14 cellular contexts compared by ENCODE assay signal in the genomic region with DNA sequence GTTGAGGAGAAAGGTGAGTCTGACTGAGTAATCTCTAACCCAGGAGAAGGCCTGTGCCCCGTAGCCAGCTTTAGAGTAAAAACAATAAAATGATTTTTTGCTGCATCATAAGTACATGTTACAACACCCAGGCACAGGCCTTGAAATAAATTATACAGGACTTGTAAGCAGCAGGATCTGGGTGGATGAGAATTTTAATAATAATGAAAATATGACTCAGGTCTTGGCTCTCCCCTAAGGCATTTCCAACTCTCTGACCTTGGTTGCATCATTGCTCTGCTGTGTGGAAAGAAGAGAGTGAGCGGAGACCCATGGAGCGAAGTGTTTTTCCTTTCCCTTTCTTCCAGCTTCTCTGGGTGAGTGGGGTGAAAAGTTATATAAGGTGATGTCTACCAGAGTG. TPM values are rescaled to one million over a fixed set of nuclear protein-coding genes. Genes with fewer than 3 reads are reported as not detected.
DNase-seq lines count a peak whose midpoint lies in the region; ATAC-seq, FAIRE-seq and TF ChIP-seq lines count a peak whose summit lies in the region.
"Had no signal": no experiment of that assay in that cellular context is flagged by ENCODE, and none has a peak within 500 bp of the region (broad histone marks: within the 10 kb centered on the region; RNA-seq: fewer than 3 reads in every experiment).

No MANE protein-coding gene starts in this region.

- CTCF ChIA-PET in A549 (lab: Yijun Ruan, JAX) = interaction anchor here (0.9 to 1.0 kb wide), 2 partner anchors 9 to 16 kb away, joined by 3 read pairs; no protein-coding TSS in a partner anchor

- H3K27ac ChIP-seq in A549 = peak overlapping the region; percentile 85 to 86
- peak overlapping the region in 1 of 2 donors; percentile 31 for H3K27ac ChIP-seq in lung (ENCODE audit: low read depth in 1 of 2, low read length in 1 of 2)

- H3K9me3 ChIP-seq in A549 = no peaks in the 10 kb centered on the region
- H3K9me3 ChIP-seq in lung (ENCODE audit: control insufficient read depth in 2 of 2, insufficient read depth in 1 of 2, low read length in 1 of 2) = no peaks in the 10 kb centered on the region

- TF ChIP-seq EP300 in A549 (IDR thresholded peaks at IDR 0.05) = peak; percentile 65 to 88; a peak in 3 of 5 replicates

- H3K27me3 Mint-ChIP-seq in chondrocyte (ENCODE audit: low read depth) = no peaks in the 10 kb centered on the region
- H3K27me3 Mint-ChIP-seq: T-helper 17 cell had no signal

- TF ChIP-seq CTCF in A549 (IDR thresholded peaks at IDR 0.05) (no peak), chondrocyte (IDR thresholded peaks at IDR 0.05) (no peak), lung (IDR thresholded peaks at IDR 0.05; ENCODE audit: control extremely low read depth, extremely low read depth) (no peak)

- POLR2A ChIA-PET in A549 (lab: Yijun Ruan, JAX) = interaction anchor here (1.3 to 1.4 kb wide), 2 partner anchors 45 to 193 kb away, joined by 7 to 9 read pairs; a partner anchor contains a TSS

- H3K27ac Mint-ChIP-seq in chondrocyte (ENCODE audit: unreplicated experiment) = peak overlapping the region; percentile 90
- H3K27ac Mint-ChIP-seq: CD8-positive, alpha-beta T cell; naive thymus-derived CD4-positive, alpha-beta T cell; T-helper 17 cell had no signal

- TF ChIP-seq POLR2A in A549 (IDR thresholded peaks at IDR 0.05; ENCODE audit: low read length) = no peak

- intact Hi-C loops in left colon (cut with DNase I, micrococcal nuclease) = loop anchor here in 1 of 2 donors (10.0 kb wide), 1 partner anchor 203 kb away; no protein-coding TSS in a partner anchor

- peak in 1 of 2 experiments; percentile 60; a peak in 4 of 5 replicates for TF ChIP-seq RAD21 in A549 (conservative IDR thresholded peaks at IDR 0.05 in 1 of 2, IDR thresholded peaks at IDR 0.05 in 1 of 2)

- DNase-seq in A549 (ENCODE audit: low read depth in 1 of 2, low spot score in 1 of 2) (peak; percentile 60 to 83), HS-5 (ENCODE audit: low read depth) (peak; percentile 92), chondrocyte (ENCODE audit: low spot score) (no peak), lung (ENCODE audit: low spot score) (no peak), left colon (no peak), T-helper 9 cell (no peak)
- DNase-seq: CD8-positive, alpha-beta T cell; GOT3; naive thymus-derived CD4-positive, alpha-beta T cell; NCI-H2227 treated with DMSO at 0.1 percent for 48 hours; T-helper 17 cell had no signal

- no peaks in the 10 kb centered on the region for H3K9me3 Mint-ChIP-seq in chondrocyte (ENCODE audit: low read depth)
- H3K9me3 Mint-ChIP-seq: CD8-positive, alpha-beta T cell; naive thymus-derived CD4-positive, alpha-beta T cell had no signal

- H3K36me3 Mint-ChIP-seq in chondrocyte (ENCODE audit: low read depth) = no peaks in the 10 kb centered on the region
- H3K36me3 Mint-ChIP-seq: CD8-positive, alpha-beta T cell; naive thymus-derived CD4-positive, alpha-beta T cell had no signal

- peaks cover 59% of the 10 kb centered on the region for H3K4me1 Mint-ChIP-seq in chondrocyte (ENCODE audit: low read depth)

- peak overlapping the region; percentile 62 for H3K4me2 ChIP-seq in A549

- H3K4me3 Mint-ChIP-seq in chondrocyte (ENCODE audit: unreplicated experiment) = peak overlapping the region; percentile 2
- H3K4me3 Mint-ChIP-seq: CD8-positive, alpha-beta T cell; naive thymus-derived CD4-positive, alpha-beta T cell; T-helper 17 cell had no signal

- H3K27me3 ChIP-seq in lung (ENCODE audit: control insufficient read depth, insufficient read depth) = no peaks in the 10 kb centered on the region

- H3K4me1 ChIP-seq in A549 (peaks cover 49% of the 10 kb centered on the region), lung (ENCODE audit: control insufficient read depth in 2 of 2, insufficient read depth in 2 of 2, low read length in 2 of 2) (no peaks in the 10 kb centered on the region)

- ATAC-seq in A549 (peak; percentile 72 to 88), lung (ENCODE audit: insufficient read depth, low FRiP score) (peak; percentile 14), left colon (no peak), HG03439 (IDR thresholded peaks at IDR 0.05; ENCODE audit: unreplicated experiment) (no peak), HG03045 (IDR thresholded peaks at IDR 0.05; ENCODE audit: unreplicated experiment) (no peak)
- ATAC-seq: CD8-positive, alpha-beta T cell; naive thymus-derived CD4-positive, alpha-beta T cell; T-helper 17 cell had no signal

- no peaks in the 10 kb centered on the region for H3K36me3 ChIP-seq in lung (ENCODE audit: control insufficient read depth in 2 of 2, insufficient read depth in 2 of 2, low read length in 2 of 2)

- whole genome bisulfite sequencing in A549 (ENCODE audit: missing lambda C conversion rate) = 33% methylated on average over 3 of the region's 3 CpGs
- WGBS in lung, 2 donors = 81 to 85% methylated on average over 3 of the region's 3 CpGs

- H3K4me3 ChIP-seq in A549 (no peak overlapping the region; the same call in 2 of the 3 replicates), lung (no peak overlapping the region)

- no peak for FAIRE-seq in A549 (lab: Jason Lieb, UNC)

TF ChIP-seq in A549, 52 proteins besides CTCF, POLR2A, EP300 and RAD21 (continues in another document):
- TF ChIP-seq, protein P1, sequence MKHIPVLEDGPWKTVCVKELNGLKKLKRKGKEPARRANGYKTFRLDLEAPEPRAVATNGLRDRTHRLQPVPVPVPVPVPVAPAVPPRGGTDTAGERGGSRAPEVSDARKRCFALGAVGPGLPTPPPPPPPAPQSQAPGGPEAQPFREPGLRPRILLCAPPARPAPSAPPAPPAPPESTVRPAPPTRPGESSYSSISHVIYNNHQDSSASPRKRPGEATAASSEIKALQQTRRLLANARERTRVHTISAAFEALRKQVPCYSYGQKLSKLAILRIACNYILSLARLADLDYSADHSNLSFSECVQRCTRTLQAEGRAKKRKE (CRISPR knock-in tag; IDR thresholded peaks at IDR 0.05; ENCODE audit: low read depth) = no peak
- no peak for TF ChIP-seq NFE2L2 (conservative IDR thresholded peaks at IDR 0.05; ENCODE audit: low read length)
- no peak for TF ChIP-seq PHF8 (IDR thresholded peaks at IDR 0.05; ENCODE audit: borderline replicate concordance, low read depth)
- no peak for TF ChIP-seq CBX8 (IDR thresholded peaks at IDR 0.05)
- no peak for TF ChIP-seq ZSCAN20 (CRISPR knock-in tag; IDR thresholded peaks at IDR 0.05)
- no peak for TF ChIP-seq NPAS2 (CRISPR knock-in tag; IDR thresholded peaks at IDR 0.05; ENCODE audit: borderline replicate concordance)
- TF ChIP-seq EHMT2 (IDR thresholded peaks at IDR 0.05; ENCODE audit: low read depth) = no peak
- no peak for TF ChIP-seq KDM1A (IDR thresholded peaks at IDR 0.05; ENCODE audit: low read depth)
- TF ChIP-seq NR3C1 (IDR thresholded peaks at IDR 0.05) = no peak
- TF ChIP-seq GATA3 (IDR thresholded peaks at IDR 0.05; ENCODE audit: borderline replicate concordance) = no peak; the same call in 1 of the 2 replicates
- no peak for TF ChIP-seq HOXB5 (CRISPR knock-in tag; IDR thresholded peaks at IDR 0.05)
- no peak for TF ChIP-seq ESRRA (IDR thresholded peaks at IDR 0.05; ENCODE audit: borderline replicate concordance, low read length)
- TF ChIP-seq, protein P2, sequence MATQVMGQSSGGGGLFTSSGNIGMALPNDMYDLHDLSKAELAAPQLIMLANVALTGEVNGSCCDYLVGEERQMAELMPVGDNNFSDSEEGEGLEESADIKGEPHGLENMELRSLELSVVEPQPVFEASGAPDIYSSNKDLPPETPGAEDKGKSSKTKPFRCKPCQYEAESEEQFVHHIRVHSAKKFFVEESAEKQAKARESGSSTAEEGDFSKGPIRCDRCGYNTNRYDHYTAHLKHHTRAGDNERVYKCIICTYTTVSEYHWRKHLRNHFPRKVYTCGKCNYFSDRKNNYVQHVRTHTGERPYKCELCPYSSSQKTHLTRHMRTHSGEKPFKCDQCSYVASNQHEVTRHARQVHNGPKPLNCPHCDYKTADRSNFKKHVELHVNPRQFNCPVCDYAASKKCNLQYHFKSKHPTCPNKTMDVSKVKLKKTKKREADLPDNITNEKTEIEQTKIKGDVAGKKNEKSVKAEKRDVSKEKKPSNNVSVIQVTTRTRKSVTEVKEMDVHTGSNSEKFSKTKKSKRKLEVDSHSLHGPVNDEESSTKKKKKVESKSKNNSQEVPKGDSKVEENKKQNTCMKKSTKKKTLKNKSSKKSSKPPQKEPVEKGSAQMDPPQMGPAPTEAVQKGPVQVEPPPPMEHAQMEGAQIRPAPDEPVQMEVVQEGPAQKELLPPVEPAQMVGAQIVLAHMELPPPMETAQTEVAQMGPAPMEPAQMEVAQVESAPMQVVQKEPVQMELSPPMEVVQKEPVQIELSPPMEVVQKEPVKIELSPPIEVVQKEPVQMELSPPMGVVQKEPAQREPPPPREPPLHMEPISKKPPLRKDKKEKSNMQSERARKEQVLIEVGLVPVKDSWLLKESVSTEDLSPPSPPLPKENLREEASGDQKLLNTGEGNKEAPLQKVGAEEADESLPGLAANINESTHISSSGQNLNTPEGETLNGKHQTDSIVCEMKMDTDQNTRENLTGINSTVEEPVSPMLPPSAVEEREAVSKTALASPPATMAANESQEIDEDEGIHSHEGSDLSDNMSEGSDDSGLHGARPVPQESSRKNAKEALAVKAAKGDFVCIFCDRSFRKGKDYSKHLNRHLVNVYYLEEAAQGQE (IDR thresholded peaks at IDR 0.05) = no peak
- no peak for TF ChIP-seq HEYL (CRISPR knock-in tag; IDR thresholded peaks at IDR 0.05)
- no peak for TF ChIP-seq RARB (CRISPR knock-in tag; IDR thresholded peaks at IDR 0.05)
- TF ChIP-seq CHD4 (IDR thresholded peaks at IDR 0.05; ENCODE audit: borderline replicate concordance) = no peak
- TF ChIP-seq BHLHE40 (IDR thresholded peaks at IDR 0.05; ENCODE audit: low read depth, low read length) = no peak
- no peak for TF ChIP-seq ZC3H11A (IDR thresholded peaks at IDR 0.05)
- peak; percentile 72 to 88; a peak in 4 of 5 replicates for TF ChIP-seq JUN (IDR thresholded peaks at IDR 0.05)

RNA-seq across cellular contexts. Expression of a gene that starts 44.6 kb away (rescaled TPM):
- polyA plus RNA-seq in A549 (2011; rRNA removed) = 1.2 and 1.6 TPM in 2 replicates
- polyA plus RNA-seq in A549 (2012; cell fraction: cytosol; rRNA removed) = 0.57 and 0.74 TPM in 2 replicates
- 0.72 and 0.87 TPM in 2 replicates for polyA plus RNA-seq in A549 (2012; cell fraction: nucleus; rRNA removed)
- 0.74 to 1.0 TPM (median 0.84 TPM) in 3 replicates for polyA plus RNA-seq in A549 (2017; fragmentation: RNase III; extraction: RNeasy Plus Mini Kit Qiagen cat#74134 plus additional on column Dnase treatment)
- 0.83 and 1.7 TPM in 2 replicates for polyA minus RNA-seq in A549 (2011; rRNA and poly(A)+ RNA removed)
- not detected in 3 replicates for total RNA-seq in chondrocyte
- total RNA-seq in lung = 1 to 10 TPM in 1 of 2 donors, under 1 TPM in 1; 0.52 to 1.3 TPM
- under 1 TPM; 0.12 to 0.44 TPM for polyA plus RNA-seq in lung
- under 1 TPM; 0.08 to 0.09 TPM for total RNA-seq in left colon
- total RNA-seq: HT-29 had no signal

Comparison
In these comparisons a context has a peak if more than half of its experiments do, and no peak if none do; other contexts are left out.
1. ATAC-seq: peak in A549 (2 of 2) and lung (single experiment); none in left colon (single experiment), HG03439 (single experiment) and HG03045 (single experiment).
2. DNase-seq: peak in A549 (2 of 2) and HS-5 (single experiment); none in chondrocyte (single experiment), lung (single experiment), left colon (0 of 2) and T-helper 9 cell (single experiment).